In genomic region chrX:317424-318067, GRCh38 we compare ENCODE assay signal across 1 cellular context.
TF ChIP-seq lines count a peak whose summit lies in the region.

No MANE protein-coding gene starts in this region.

TF ChIP-seq in GM12878, 131 proteins besides CTCF, POLR2A, EP300 and RAD21:
- no peak for TF ChIP-seq ZNF687 (IDR thresholded peaks at IDR 0.05)
- no peak for TF ChIP-seq SMAD1 (IDR thresholded peaks at IDR 0.05; ENCODE audit: low read depth, partially characterized antibody)
- TF ChIP-seq NFIC (IDR thresholded peaks at IDR 0.05; ENCODE audit: low read depth, low read length) = no peak
- peak in 1 of 2 experiments; percentile 75; a peak in 1 of 3 replicates for TF ChIP-seq EGR1 (IDR thresholded peaks at IDR 0.05; ENCODE audit: borderline replicate concordance in 1 of 2, low read depth in 2 of 2, low read length in 2 of 2)
